ENCODE assay signal across 29 cellular contexts in genomic region chr15:39974656-39975230, GRCh38.
"Had no signal": no experiment of that assay in that cellular context is flagged by ENCODE, and none has a peak within 500 bp of the region (broad histone marks: within the 10 kb centered on the region; RNA-seq: fewer than 3 reads in every experiment).

No MANE protein-coding gene starts in this region.

- H3K4me1 ChIP-seq: body of pancreas, testis had no signal

- H3K9me3 ChIP-seq: body of pancreas, heart left ventricle, ovary, testis, transverse colon had no signal

- H3K27me3 ChIP-seq: body of pancreas, foreskin keratinocyte, heart left ventricle, ovary, testis, transverse colon had no signal

- H3K36me3 ChIP-seq: ovary had no signal

- H3K27ac ChIP-seq: body of pancreas, foreskin keratinocyte, heart left ventricle, ovary, skin epidermis, testis, transverse colon had no signal

- H3K4me3 ChIP-seq: body of pancreas, heart left ventricle, ovary, skin epidermis, testis, transverse colon had no signal

- DNase-seq: activated CD4-positive, alpha-beta T cell treated with anti-CD3 and anti-CD28 coated beads for 4 hours; activated CD4-positive, alpha-beta T cell treated with anti-CD3 and anti-CD28 coated beads, Interleukin-2, amount 50 U/mL, for 4 hours; activated CD4-positive, CD25-positive, alpha-beta regulatory T cell; activated naive CD4-positive, alpha-beta T cell; activated T-cell treated with anti-CD3 and anti-CD28 coated beads for 4 hours; activated T-cell treated with anti-CD3 and anti-CD28 coated beads, Interleukin-2, amount 50 U/mL, for 72 hours; body of pancreas; cerebellar nuclear complex; cortex of kidney; effector memory CD8-positive, alpha-beta T cell; erythroblast; foreskin keratinocyte; heart left ventricle; hypothalamus; immature natural killer cell; kidney; left colon; mammary epithelial cell; naive B cell; ovary; retina; stimulated activated CD4-positive, alpha-beta T cell treated with anti-CD3 and anti-CD28 coated beads, Interleukin-12 subunit alpha, Interleukin-12 subunit beta, amount 100 ng/mL, for 4 hours; stimulated activated CD4-positive, alpha-beta T cell treated with anti-CD3 and anti-CD28 coated beads, Interleukin-4, amount 100 ng/mL, for 1 hour; stimulated activated naive CD8-positive, alpha-beta T cell treated with anti-CD3 and anti-CD28 coated beads, Interleukin-15, Interleukin-2, amounts not matched to agents 100 U/mL and 50 U/mL, for 24 hours; testis; transverse colon had no signal

- ATAC-seq: activated naive CD4-positive, alpha-beta T cell treated with anti-CD3 and anti-CD28 coated beads, Interleukin-2, amount 50 U/mL, for 72 hours; activated T-cell treated with anti-CD3 and anti-CD28 coated beads, Interleukin-2, amount 50 U/mL, for 72 hours; body of pancreas; effector memory CD8-positive, alpha-beta T cell; foreskin keratinocyte; heart left ventricle; left colon; sciatic nerve; stimulated activated naive CD8-positive, alpha-beta T cell treated with anti-CD3 and anti-CD28 coated beads, Interleukin-15, Interleukin-2, amounts not matched to agents 100 U/mL and 50 U/mL, for 24 hours had no signal
